ENCODE assay signal across 18 cellular contexts in genomic region chr2:28163627-28164279, GRCh38.
A peak's percentile ranks its signal among the peaks of the same experiment; 100 is the strongest.
DNase-seq lines count a peak whose midpoint lies in the region; ATAC-seq and TF ChIP-seq lines count a peak whose summit lies in the region.
"Had no signal": no experiment of that assay in that cellular context is flagged by ENCODE, and none has a peak within 500 bp of the region (broad histone marks: within the 10 kb centered on the region; RNA-seq: fewer than 3 reads in every experiment).

No MANE protein-coding gene starts in this region.

- no peak overlapping the region for H2AFZ ChIP-seq in mesenchymal stem cell (ENCODE audit: low read depth, low read length)

- H3K18ac ChIP-seq in mesenchymal stem cell (ENCODE audit: low read depth in 1 of 2, low read length in 2 of 2): peak overlapping the region; percentile 86 to 93

- TF ChIP-seq CTCF in dorsolateral prefrontal cortex (IDR thresholded peaks at IDR 0.05 in 54 of 56, conservative IDR thresholded peaks at IDR 0.05 in 2 of 56; ENCODE audit: low read depth in 1 of 56, partially characterized antibody in 56 of 56) (no peak), ascending aorta (IDR thresholded peaks at IDR 0.05) (no peak)

- WGBS in mesenchymal stem cell: 74% methylated on average over 6 of the region's 6 CpGs

- peak overlapping the region; percentile 75 for H2AK5ac ChIP-seq in mesenchymal stem cell (ENCODE audit: low read length, severe bottlenecking)

- H3K4me3 ChIP-seq in dorsolateral prefrontal cortex (peak overlapping the region in 1 of 59 donors; percentile 4), mesenchymal stem cell (ENCODE audit: insufficient read depth in 1 of 2, low read depth in 1 of 2, low read length in 2 of 2) (no peak overlapping the region), skeletal muscle tissue (ENCODE audit: low read length in 3 of 3) (peak overlapping the region in 2 of 3 donors; percentile 11 to 49), ascending aorta (no peak overlapping the region)
- H3K4me3 ChIP-seq: cardiac muscle cell had no signal

- H3K36me3 ChIP-seq in mesenchymal stem cell (ENCODE audit: control insufficient read depth in 1 of 2, insufficient read depth in 2 of 2, low read depth in 1 of 2, low read length in 2 of 2) (no peaks in the 10 kb centered on the region), skeletal muscle tissue (ENCODE audit: control insufficient read depth in 3 of 3, insufficient read depth in 3 of 3, low read length in 3 of 3) (no peaks in the 10 kb centered on the region), ascending aorta (no peaks in the 10 kb centered on the region)
- H3K36me3 ChIP-seq: BE2C, cardiac muscle cell had no signal

- peak overlapping the region; percentile 78 for H4K91ac ChIP-seq in mesenchymal stem cell (ENCODE audit: low read length)

- H3K79me1 ChIP-seq in mesenchymal stem cell (replicated peaks; ENCODE audit: low read length, poor library complexity, severe bottlenecking): peaks cover 1% of the 10 kb centered on the region

- H3K9me3 ChIP-seq in mesenchymal stem cell (ENCODE audit: control insufficient read depth, low read length) (no peaks in the 10 kb centered on the region), skeletal muscle tissue (ENCODE audit: control insufficient read depth in 3 of 3, low read length in 3 of 3) (no peaks in the 10 kb centered on the region), ascending aorta (no peaks in the 10 kb centered on the region)
- H3K9me3 ChIP-seq: BE2C had no signal

- intact Hi-C loops in dorsolateral prefrontal cortex (cut with DNase I) (loop anchor here in 1 of 2 donors (10.0 kb wide), 1 partner anchor 231 kb away; the partner anchor contains the start of gene FOSL2), ascending aorta (cut with DNase I) (no loop called here)

- H2BK12ac ChIP-seq in mesenchymal stem cell (ENCODE audit: low read length in 2 of 2): peak overlapping the region; percentile 27 to 96

- H3K27ac ChIP-seq in dorsolateral prefrontal cortex: peak overlapping the region in 34 of 59 donors; percentile 5 to 70 (median 44)
- H3K27ac ChIP-seq in mesenchymal stem cell (ENCODE audit: low read length, poor library complexity, severe bottlenecking): no peak overlapping the region
- peak overlapping the region; percentile 76 for H3K27ac ChIP-seq in skeletal muscle tissue (ENCODE audit: low read depth, low read length)
- no peak overlapping the region for H3K27ac ChIP-seq in ascending aorta
- H3K27ac ChIP-seq: cardiac muscle cell had no signal

- ATAC-seq in GM18868 (IDR thresholded peaks at IDR 0.05; ENCODE audit: unreplicated experiment) (no peak), HG03097 (IDR thresholded peaks at IDR 0.05; ENCODE audit: low FRiP score, unreplicated experiment) (no peak)
- ATAC-seq: effector memory CD8-positive, alpha-beta T cell had no signal

- H3K14ac ChIP-seq in mesenchymal stem cell (ENCODE audit: low read length in 2 of 2): peak overlapping the region in 1 of 2 experiments; percentile 19

- H3K9ac ChIP-seq in mesenchymal stem cell (ENCODE audit: low read length) (peak overlapping the region; percentile 53), skeletal muscle tissue (ENCODE audit: low read depth in 1 of 3, low read length in 3 of 3) (peak overlapping the region in 2 of 3 donors; percentile 4 to 48)

- H3K4me1 ChIP-seq in mesenchymal stem cell (ENCODE audit: control insufficient read depth, insufficient read depth, low read depth, low read length): peaks cover 13% of the 10 kb centered on the region
- peaks cover 27 to 39% (median 36%) of the 10 kb centered on the region in 3 donors for H3K4me1 ChIP-seq in skeletal muscle tissue (ENCODE audit: control insufficient read depth in 3 of 3, insufficient read depth in 3 of 3, low read length in 3 of 3)
- peaks cover 0 to 5% of the 10 kb centered on the region in 2 donors for H3K4me1 ChIP-seq in ascending aorta

- no peak overlapping the region for H3K23ac ChIP-seq in mesenchymal stem cell (ENCODE audit: low read length in 2 of 2)

- H2BK5ac ChIP-seq in mesenchymal stem cell (ENCODE audit: low read depth, low read length, poor library complexity, severe bottlenecking): no peak overlapping the region

- peak overlapping the region; percentile 2 for H2BK120ac ChIP-seq in mesenchymal stem cell (ENCODE audit: low read depth, low read length)

- H3K27me3 ChIP-seq in dorsolateral prefrontal cortex: no peaks in the 10 kb centered on the region
- H3K27me3 ChIP-seq in mesenchymal stem cell (ENCODE audit: control insufficient read depth in 1 of 2, insufficient read depth in 1 of 2, low read length in 2 of 2): no peaks in the 10 kb centered on the region
- H3K27me3 ChIP-seq in skeletal muscle tissue (ENCODE audit: control insufficient read depth in 3 of 3, insufficient read depth in 3 of 3, low read length in 3 of 3): no peaks in the 10 kb centered on the region
- H3K27me3 ChIP-seq in ascending aorta: no peaks in the 10 kb centered on the region
- H3K27me3 ChIP-seq: BE2C, cardiac muscle cell had no signal

- peak overlapping the region; percentile 84 for H4K8ac ChIP-seq in mesenchymal stem cell (ENCODE audit: low read length)

- no peak overlapping the region for H3K4me2 ChIP-seq in mesenchymal stem cell (ENCODE audit: low read length, poor library complexity, severe bottlenecking)

- peak; percentile 73 for DNase-seq in RPMI7951 (ENCODE audit: low read depth)
- DNase-seq in dorsolateral prefrontal cortex: no peak
- DNase-seq in mesenchymal stem cell: no peak
- DNase-seq in retina: no peak
- DNase-seq in ascending aorta (ENCODE audit: low spot score in 2 of 2): no peak
- DNase-seq: activated CD4-positive, alpha-beta T cell treated with anti-CD3 and anti-CD28 coated beads for 4 hours; activated CD8-positive, alpha-beta memory T cell treated with anti-CD3 and anti-CD28 coated beads, Interleukin-2, amount 50 U/mL, for 48 hours; activated naive CD4-positive, alpha-beta T cell treated with anti-CD3 and anti-CD28 coated beads for 36 hours; BE2C; effector memory CD8-positive, alpha-beta T cell; naive B cell; NCI-H187 treated with DMSO at 0.1 percent for 48 hours; NCI-H526; stimulated activated CD4-positive, alpha-beta T cell treated with anti-CD3 and anti-CD28 coated beads, Interleukin-4, amount 100 ng/mL, for 4 hours had no signal

- peak overlapping the region; percentile 68 for H2BK15ac ChIP-seq in mesenchymal stem cell (ENCODE audit: low read depth, poor library complexity, severe bottlenecking)

- peak overlapping the region in 1 of 2 experiments; percentile 8 for H3K4ac ChIP-seq in mesenchymal stem cell (ENCODE audit: low read depth in 1 of 2, low read length in 2 of 2)

Comparison
In these comparisons a context has a peak if more than half of its experiments do, and no peak if none do; other contexts are left out.
1. H3K27ac ChIP-seq: peak in dorsolateral prefrontal cortex (34 of 59) and skeletal muscle tissue (single experiment); none in mesenchymal stem cell (single experiment) and ascending aorta (0 of 2).
2. H3K4me3 ChIP-seq: peak in skeletal muscle tissue (2 of 3); none in mesenchymal stem cell (0 of 2) and ascending aorta (0 of 2).